ENCODE assay signal across 1 cellular context in the genomic region with DNA sequence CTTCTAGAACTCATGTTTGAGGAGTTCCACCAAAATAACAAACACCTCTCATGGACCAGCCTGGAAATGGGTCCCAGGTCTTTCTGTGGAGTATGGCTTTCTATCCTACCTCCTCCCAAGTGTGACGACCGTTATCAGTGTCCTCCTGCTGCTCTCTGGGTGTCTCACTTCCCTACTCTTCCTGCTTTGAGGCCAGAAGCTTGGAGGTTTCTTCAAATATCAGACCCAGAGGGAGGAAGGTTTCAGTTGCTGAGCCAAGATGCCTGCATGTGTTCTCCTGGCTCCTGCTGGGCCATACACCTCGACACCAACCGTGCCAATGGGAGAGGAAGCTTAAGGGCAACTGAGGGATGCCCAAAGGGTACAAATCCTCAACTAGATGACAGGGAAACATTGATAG.
TF ChIP-seq lines count a peak whose summit lies in the region.

No MANE protein-coding gene starts in this region.

TF ChIP-seq in K562, 482 proteins besides CTCF, POLR2A, EP300 and RAD21 (continued from another document and continues in another):
- TF ChIP-seq, protein P1, sequence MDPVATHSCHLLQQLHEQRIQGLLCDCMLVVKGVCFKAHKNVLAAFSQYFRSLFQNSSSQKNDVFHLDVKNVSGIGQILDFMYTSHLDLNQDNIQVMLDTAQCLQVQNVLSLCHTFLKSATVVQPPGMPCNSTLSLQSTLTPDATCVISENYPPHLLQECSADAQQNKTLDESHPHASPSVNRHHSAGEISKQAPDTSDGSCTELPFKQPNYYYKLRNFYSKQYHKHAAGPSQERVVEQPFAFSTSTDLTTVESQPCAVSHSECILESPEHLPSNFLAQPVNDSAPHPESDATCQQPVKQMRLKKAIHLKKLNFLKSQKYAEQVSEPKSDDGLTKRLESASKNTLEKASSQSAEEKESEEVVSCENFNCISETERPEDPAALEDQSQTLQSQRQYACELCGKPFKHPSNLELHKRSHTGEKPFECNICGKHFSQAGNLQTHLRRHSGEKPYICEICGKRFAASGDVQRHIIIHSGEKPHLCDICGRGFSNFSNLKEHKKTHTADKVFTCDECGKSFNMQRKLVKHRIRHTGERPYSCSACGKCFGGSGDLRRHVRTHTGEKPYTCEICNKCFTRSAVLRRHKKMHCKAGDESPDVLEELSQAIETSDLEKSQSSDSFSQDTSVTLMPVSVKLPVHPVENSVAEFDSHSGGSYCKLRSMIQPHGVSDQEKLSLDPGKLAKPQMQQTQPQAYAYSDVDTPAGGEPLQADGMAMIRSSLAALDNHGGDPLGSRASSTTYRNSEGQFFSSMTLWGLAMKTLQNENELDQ (CRISPR knock-in tag; IDR thresholded peaks at IDR 0.05; ENCODE audit: borderline replicate concordance) = no peak
- TF ChIP-seq FOXJ3 (CRISPR knock-in tag; IDR thresholded peaks at IDR 0.05) (no peak), ZNF174 (CRISPR knock-in tag; IDR thresholded peaks at IDR 0.05) (no peak), NR2F6 (CRISPR knock-in tag; IDR thresholded peaks at IDR 0.05) (no peak), CTBP1 (IDR thresholded peaks at IDR 0.05; ENCODE audit: borderline replicate concordance) (peak; percentile 65; the same call in 1 of the 2 replicates), PCBP1 (IDR thresholded peaks at IDR 0.05; ENCODE audit: low read depth, low read length, poor library complexity, severe bottlenecking) (no peak), DIDO1 (tag; IDR thresholded peaks at IDR 0.05; ENCODE audit: low read depth) (no peak), ZFP36 (IDR thresholded peaks at IDR 0.05; ENCODE audit: low read depth, low read length, partially characterized antibody) (no peak), ZNF134 (CRISPR knock-in tag; conservative IDR thresholded peaks at IDR 0.05) (no peak), RBM17 (IDR thresholded peaks at IDR 0.05; ENCODE audit: borderline replicate concordance, low read depth, low read length) (no peak), RBM25 (IDR thresholded peaks at IDR 0.05; ENCODE audit: low read depth, low read length, severe bottlenecking) (no peak), ZBED1 (IDR thresholded peaks at IDR 0.05) (no peak), NR1H2 (CRISPR knock-in tag; IDR thresholded peaks at IDR 0.05) (no peak), MTA3 (IDR thresholded peaks at IDR 0.05; ENCODE audit: borderline replicate concordance) (no peak), ZNF589 (CRISPR knock-in tag; IDR thresholded peaks at IDR 0.05; ENCODE audit: low read depth) (no peak), EGR1 (conservative IDR thresholded peaks at IDR 0.05) (no peak), NCOA4 (IDR thresholded peaks at IDR 0.05; ENCODE audit: partially characterized antibody) (no peak), CREM (IDR thresholded peaks at IDR 0.05; ENCODE audit: low read depth) (peak; percentile 44; the same call in 1 of the 2 replicates), SIX5 (IDR thresholded peaks at IDR 0.05; ENCODE audit: borderline replicate concordance in 1 of 2, insufficient read depth in 1 of 2, low read depth in 1 of 2, low read length in 2 of 2) (no peak), NONO (IDR thresholded peaks at IDR 0.05; ENCODE audit: low read depth in 2 of 2, low read length in 1 of 2) (no peak), ZNF146 (CRISPR knock-in tag; IDR thresholded peaks at IDR 0.05; ENCODE audit: unreplicated experiment) (no peak), CC2D1A (IDR thresholded peaks at IDR 0.05) (no peak), MCM2 (IDR thresholded peaks at IDR 0.05; ENCODE audit: low read depth) (no peak), GABPA (tag; conservative IDR thresholded peaks at IDR 0.05; ENCODE audit: low read depth) (no peak), TAL1 (IDR thresholded peaks at IDR 0.05) (peak; percentile 35; the same call in 1 of the 2 replicates), MYC (IDR thresholded peaks at IDR 0.05; ENCODE audit: low read depth, low read length) (no peak), MYC (CRISPR knock-in tag; IDR thresholded peaks at IDR 0.05; ENCODE audit: borderline replicate concordance, low read depth) (no peak), NBN (IDR thresholded peaks at IDR 0.05; ENCODE audit: low read depth) (no peak), ZNF41 (CRISPR knock-in tag; conservative IDR thresholded peaks at IDR 0.05) (no peak), ZNF668 (CRISPR knock-in tag; IDR thresholded peaks at IDR 0.05) (no peak), RBM34 (IDR thresholded peaks at IDR 0.05; ENCODE audit: borderline replicate concordance, insufficient read depth, low read length) (no peak), RBFOX2 (IDR thresholded peaks at IDR 0.05; ENCODE audit: low read depth, low read length) (no peak), POLR2AphosphoS5 (IDR thresholded peaks at IDR 0.05; ENCODE audit: control insufficient read depth, insufficient read depth, low read depth, low read length) (peak; percentile 42; the same call in 1 of the 2 replicates), ZBTB17 (CRISPR knock-in tag; IDR thresholded peaks at IDR 0.05) (no peak), MIER1 (IDR thresholded peaks at IDR 0.05; ENCODE audit: low read depth) (no peak), ZNF77 (CRISPR knock-in tag; IDR thresholded peaks at IDR 0.05) (no peak), ARHGAP35 (IDR thresholded peaks at IDR 0.05; ENCODE audit: partially characterized antibody) (no peak), POLR3G (IDR thresholded peaks at IDR 0.05; ENCODE audit: extremely low read depth, insufficient read length, insufficient replicate concordance) (no peak)
- TF ChIP-seq, protein P2, sequence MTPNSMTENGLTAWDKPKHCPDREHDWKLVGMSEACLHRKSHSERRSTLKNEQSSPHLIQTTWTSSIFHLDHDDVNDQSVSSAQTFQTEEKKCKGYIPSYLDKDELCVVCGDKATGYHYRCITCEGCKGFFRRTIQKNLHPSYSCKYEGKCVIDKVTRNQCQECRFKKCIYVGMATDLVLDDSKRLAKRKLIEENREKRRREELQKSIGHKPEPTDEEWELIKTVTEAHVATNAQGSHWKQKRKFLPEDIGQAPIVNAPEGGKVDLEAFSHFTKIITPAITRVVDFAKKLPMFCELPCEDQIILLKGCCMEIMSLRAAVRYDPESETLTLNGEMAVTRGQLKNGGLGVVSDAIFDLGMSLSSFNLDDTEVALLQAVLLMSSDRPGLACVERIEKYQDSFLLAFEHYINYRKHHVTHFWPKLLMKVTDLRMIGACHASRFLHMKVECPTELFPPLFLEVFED (CRISPR knock-in tag; conservative IDR thresholded peaks at IDR 0.05) = 0 out of 2 replicates have a peak, but pooled peaks have one; percentile 66
- TF ChIP-seq, protein P3, sequence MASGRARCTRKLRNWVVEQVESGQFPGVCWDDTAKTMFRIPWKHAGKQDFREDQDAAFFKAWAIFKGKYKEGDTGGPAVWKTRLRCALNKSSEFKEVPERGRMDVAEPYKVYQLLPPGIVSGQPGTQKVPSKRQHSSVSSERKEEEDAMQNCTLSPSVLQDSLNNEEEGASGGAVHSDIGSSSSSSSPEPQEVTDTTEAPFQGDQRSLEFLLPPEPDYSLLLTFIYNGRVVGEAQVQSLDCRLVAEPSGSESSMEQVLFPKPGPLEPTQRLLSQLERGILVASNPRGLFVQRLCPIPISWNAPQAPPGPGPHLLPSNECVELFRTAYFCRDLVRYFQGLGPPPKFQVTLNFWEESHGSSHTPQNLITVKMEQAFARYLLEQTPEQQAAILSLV (tag; IDR thresholded peaks at IDR 0.05) = no peak
- TF ChIP-seq, protein P4, sequence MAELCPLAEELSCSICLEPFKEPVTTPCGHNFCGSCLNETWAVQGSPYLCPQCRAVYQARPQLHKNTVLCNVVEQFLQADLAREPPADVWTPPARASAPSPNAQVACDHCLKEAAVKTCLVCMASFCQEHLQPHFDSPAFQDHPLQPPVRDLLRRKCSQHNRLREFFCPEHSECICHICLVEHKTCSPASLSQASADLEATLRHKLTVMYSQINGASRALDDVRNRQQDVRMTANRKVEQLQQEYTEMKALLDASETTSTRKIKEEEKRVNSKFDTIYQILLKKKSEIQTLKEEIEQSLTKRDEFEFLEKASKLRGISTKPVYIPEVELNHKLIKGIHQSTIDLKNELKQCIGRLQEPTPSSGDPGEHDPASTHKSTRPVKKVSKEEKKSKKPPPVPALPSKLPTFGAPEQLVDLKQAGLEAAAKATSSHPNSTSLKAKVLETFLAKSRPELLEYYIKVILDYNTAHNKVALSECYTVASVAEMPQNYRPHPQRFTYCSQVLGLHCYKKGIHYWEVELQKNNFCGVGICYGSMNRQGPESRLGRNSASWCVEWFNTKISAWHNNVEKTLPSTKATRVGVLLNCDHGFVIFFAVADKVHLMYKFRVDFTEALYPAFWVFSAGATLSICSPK (IDR thresholded peaks at IDR 0.05; ENCODE audit: borderline replicate concordance) = no peak
- TF ChIP-seq, protein P5, sequence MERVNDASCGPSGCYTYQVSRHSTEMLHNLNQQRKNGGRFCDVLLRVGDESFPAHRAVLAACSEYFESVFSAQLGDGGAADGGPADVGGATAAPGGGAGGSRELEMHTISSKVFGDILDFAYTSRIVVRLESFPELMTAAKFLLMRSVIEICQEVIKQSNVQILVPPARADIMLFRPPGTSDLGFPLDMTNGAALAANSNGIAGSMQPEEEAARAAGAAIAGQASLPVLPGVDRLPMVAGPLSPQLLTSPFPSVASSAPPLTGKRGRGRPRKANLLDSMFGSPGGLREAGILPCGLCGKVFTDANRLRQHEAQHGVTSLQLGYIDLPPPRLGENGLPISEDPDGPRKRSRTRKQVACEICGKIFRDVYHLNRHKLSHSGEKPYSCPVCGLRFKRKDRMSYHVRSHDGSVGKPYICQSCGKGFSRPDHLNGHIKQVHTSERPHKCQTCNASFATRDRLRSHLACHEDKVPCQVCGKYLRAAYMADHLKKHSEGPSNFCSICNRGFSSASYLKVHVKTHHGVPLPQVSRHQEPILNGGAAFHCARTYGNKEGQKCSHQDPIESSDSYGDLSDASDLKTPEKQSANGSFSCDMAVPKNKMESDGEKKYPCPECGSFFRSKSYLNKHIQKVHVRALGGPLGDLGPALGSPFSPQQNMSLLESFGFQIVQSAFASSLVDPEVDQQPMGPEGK (CRISPR knock-in tag; IDR thresholded peaks at IDR 0.05; ENCODE audit: borderline replicate concordance) = no peak
- TF ChIP-seq, protein P6, sequence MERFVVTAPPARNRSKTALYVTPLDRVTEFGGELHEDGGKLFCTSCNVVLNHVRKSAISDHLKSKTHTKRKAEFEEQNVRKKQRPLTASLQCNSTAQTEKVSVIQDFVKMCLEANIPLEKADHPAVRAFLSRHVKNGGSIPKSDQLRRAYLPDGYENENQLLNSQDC (CRISPR knock-in tag; IDR thresholded peaks at IDR 0.05) = no peak
- TF ChIP-seq, protein P7, sequence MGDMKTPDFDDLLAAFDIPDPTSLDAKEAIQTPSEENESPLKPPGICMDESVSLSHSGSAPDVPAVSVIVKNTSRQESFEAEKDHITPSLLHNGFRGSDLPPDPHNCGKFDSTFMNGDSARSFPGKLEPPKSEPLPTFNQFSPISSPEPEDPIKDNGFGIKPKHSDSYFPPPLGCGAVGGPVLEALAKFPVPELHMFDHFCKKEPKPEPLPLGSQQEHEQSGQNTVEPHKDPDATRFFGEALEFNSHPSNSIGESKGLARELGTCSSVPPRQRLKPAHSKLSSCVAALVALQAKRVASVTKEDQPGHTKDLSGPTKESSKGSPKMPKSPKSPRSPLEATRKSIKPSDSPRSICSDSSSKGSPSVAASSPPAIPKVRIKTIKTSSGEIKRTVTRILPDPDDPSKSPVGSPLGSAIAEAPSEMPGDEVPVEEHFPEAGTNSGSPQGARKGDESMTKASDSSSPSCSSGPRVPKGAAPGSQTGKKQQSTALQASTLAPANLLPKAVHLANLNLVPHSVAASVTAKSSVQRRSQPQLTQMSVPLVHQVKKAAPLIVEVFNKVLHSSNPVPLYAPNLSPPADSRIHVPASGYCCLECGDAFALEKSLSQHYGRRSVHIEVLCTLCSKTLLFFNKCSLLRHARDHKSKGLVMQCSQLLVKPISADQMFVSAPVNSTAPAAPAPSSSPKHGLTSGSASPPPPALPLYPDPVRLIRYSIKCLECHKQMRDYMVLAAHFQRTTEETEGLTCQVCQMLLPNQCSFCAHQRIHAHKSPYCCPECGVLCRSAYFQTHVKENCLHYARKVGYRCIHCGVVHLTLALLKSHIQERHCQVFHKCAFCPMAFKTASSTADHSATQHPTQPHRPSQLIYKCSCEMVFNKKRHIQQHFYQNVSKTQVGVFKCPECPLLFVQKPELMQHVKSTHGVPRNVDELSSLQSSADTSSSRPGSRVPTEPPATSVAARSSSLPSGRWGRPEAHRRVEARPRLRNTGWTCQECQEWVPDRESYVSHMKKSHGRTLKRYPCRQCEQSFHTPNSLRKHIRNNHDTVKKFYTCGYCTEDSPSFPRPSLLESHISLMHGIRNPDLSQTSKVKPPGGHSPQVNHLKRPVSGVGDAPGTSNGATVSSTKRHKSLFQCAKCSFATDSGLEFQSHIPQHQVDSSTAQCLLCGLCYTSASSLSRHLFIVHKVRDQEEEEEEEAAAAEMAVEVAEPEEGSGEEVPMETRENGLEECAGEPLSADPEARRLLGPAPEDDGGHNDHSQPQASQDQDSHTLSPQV (IDR thresholded peaks at IDR 0.05) = 0 out of 2 replicates have a peak, but pooled peaks have one; percentile 50
- TF ChIP-seq, protein P8, sequence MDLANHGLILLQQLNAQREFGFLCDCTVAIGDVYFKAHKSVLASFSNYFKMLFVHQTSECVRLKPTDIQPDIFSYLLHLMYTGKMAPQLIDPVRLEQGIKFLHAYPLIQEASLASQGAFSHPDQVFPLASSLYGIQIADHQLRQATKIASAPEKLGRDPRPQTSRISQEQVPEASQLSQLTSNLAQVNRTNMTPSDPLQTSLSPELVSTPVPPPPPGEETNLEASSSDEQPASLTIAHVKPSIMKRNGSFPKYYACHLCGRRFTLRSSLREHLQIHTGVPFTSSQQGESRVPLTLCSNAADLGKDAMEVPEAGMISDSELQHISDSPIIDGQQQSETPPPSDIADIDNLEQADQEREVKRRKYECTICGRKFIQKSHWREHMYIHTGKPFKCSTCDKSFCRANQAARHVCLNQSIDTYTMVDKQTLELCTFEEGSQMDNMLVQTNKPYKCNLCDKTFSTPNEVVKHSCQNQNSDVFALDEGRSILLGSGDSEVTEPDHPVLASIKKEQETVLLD (IDR thresholded peaks at IDR 0.05) = no peak
- TF ChIP-seq, protein P9, sequence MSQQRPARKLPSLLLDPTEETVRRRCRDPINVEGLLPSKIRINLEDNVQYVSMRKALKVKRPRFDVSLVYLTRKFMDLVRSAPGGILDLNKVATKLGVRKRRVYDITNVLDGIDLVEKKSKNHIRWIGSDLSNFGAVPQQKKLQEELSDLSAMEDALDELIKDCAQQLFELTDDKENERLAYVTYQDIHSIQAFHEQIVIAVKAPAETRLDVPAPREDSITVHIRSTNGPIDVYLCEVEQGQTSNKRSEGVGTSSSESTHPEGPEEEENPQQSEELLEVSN (IDR thresholded peaks at IDR 0.05; ENCODE audit: borderline replicate concordance in 1 of 2, extremely low read depth in 1 of 2, insufficient read depth in 1 of 2, insufficient read length in 1 of 2, low read depth in 1 of 2, low read length in 1 of 2, poor library complexity in 1 of 2, severe bottlenecking in 1 of 2) = peak in 1 of 2 experiments; percentile 9
- TF ChIP-seq, protein P10, sequence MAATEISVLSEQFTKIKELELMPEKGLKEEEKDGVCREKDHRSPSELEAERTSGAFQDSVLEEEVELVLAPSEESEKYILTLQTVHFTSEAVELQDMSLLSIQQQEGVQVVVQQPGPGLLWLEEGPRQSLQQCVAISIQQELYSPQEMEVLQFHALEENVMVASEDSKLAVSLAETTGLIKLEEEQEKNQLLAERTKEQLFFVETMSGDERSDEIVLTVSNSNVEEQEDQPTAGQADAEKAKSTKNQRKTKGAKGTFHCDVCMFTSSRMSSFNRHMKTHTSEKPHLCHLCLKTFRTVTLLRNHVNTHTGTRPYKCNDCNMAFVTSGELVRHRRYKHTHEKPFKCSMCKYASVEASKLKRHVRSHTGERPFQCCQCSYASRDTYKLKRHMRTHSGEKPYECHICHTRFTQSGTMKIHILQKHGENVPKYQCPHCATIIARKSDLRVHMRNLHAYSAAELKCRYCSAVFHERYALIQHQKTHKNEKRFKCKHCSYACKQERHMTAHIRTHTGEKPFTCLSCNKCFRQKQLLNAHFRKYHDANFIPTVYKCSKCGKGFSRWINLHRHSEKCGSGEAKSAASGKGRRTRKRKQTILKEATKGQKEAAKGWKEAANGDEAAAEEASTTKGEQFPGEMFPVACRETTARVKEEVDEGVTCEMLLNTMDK (IDR thresholded peaks at IDR 0.05; ENCODE audit: borderline replicate concordance, insufficient read depth, low read depth, low read length, poor library complexity, severe bottlenecking) = no peak
